ENCODE assay signal across 14 cellular contexts in the genomic region with DNA sequence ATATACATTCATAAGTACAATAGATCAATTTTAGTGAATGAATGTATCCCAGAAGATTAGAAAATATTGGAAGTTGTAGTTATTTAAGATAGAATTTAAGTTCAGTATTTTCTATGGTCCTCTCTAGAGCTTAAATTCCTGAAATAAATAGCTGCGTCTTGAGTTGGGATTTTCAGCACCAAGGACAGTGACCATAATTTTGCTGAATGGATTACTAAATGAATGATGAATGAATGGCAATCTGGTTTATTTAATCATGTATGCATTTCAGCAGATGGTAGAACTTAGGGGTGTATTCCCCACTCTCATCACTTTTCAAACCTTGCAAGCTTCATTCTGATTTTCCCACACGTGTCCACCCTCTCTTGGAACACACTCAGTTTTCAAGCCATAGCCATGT.
DNase-seq lines count a peak whose midpoint lies in the region; ATAC-seq, FAIRE-seq and TF ChIP-seq lines count a peak whose summit lies in the region.
"Had no signal": no experiment of that assay in that cellular context is flagged by ENCODE, and none has a peak within 500 bp of the region (broad histone marks: within the 10 kb centered on the region; RNA-seq: fewer than 3 reads in every experiment).

No MANE protein-coding gene starts in this region.

- H3K4me3 Mint-ChIP-seq in MCF 10A (ENCODE audit: unreplicated experiment) = no peak overlapping the region

- no peak overlapping the region for H3K4me3 ChIP-seq in breast epithelium
- H3K4me3 ChIP-seq in epithelial cell of proximal tubule (ENCODE audit: low read depth, low read length) = no peak overlapping the region
- no peak overlapping the region for H3K4me3 ChIP-seq in pancreas
- H3K4me3 ChIP-seq: mucosa of descending colon had no signal

- no TSS peak for BruUV-seq in MCF 10A (replicated peaks; lab: Mats Ljungman, UMichigan)

- H3K27ac ChIP-seq in breast epithelium (no peak overlapping the region), RWPE1 (no peak overlapping the region), pancreas (no peak overlapping the region)
- H3K27ac ChIP-seq: VCaP had no signal

- CTCF ChIA-PET in MCF 10A (lab: Yijun Ruan, JAX) = no interaction called here
- CTCF ChIA-PET in RWPE1 (lab: Yijun Ruan, JAX) = no interaction called here

- FAIRE-seq in pancreas (lab: Jason Lieb, UNC) = no peak

- 30 to 34% methylated on average over 2 of the region's 2 CpGs for WGBS in pancreas, 2 donors

- TF ChIP-seq CTCF in MCF 10A (IDR thresholded peaks at IDR 0.05; ENCODE audit: unreplicated experiment) (no peak), breast epithelium (IDR thresholded peaks at IDR 0.05) (no peak), RWPE1 (conservative IDR thresholded peaks at IDR 0.05; ENCODE audit: low read depth) (no peak), epithelial cell of proximal tubule (conservative IDR thresholded peaks at IDR 0.05; ENCODE audit: low read depth, low read length) (no peak), pancreas (IDR thresholded peaks at IDR 0.05) (no peak)

- TF ChIP-seq POLR2A in breast epithelium (IDR thresholded peaks at IDR 0.05) (no peak), GM18505 (IDR thresholded peaks at IDR 0.05; ENCODE audit: borderline replicate concordance, extremely low read depth, insufficient read depth, insufficient read length) (no peak)

- intact Hi-C loops in MCF 10A (cut with micrococcal nuclease) = no loop called here
- intact Hi-C loops in breast epithelium (cut with DNase I; ENCODE audit: low total_unique reads) = no loop called here
- intact Hi-C loops in pancreas (cut with DNase I) = no loop called here

- H3K27me3 Mint-ChIP-seq in MCF 10A (ENCODE audit: insufficient read depth, unreplicated experiment) = no peaks in the 10 kb centered on the region

- H3K36me3 Mint-ChIP-seq in MCF 10A (ENCODE audit: insufficient read depth, unreplicated experiment) = no peaks in the 10 kb centered on the region

- H3K4me1 ChIP-seq in breast epithelium (no peaks in the 10 kb centered on the region), pancreas (no peaks in the 10 kb centered on the region)

- H3K27me3 ChIP-seq in breast epithelium (no peaks in the 10 kb centered on the region), pancreas (no peaks in the 10 kb centered on the region)

- POLR2A ChIA-PET in MCF 10A (lab: Yijun Ruan, JAX) (no interaction called here), RWPE1 (lab: Yijun Ruan, JAX; ENCODE audit: low non-redundant PET) (no interaction called here)

- H3K4me1 Mint-ChIP-seq in MCF 10A (ENCODE audit: insufficient read depth, unreplicated experiment) = no peaks in the 10 kb centered on the region

- H3K27ac Mint-ChIP-seq in MCF 10A (ENCODE audit: low read depth, unreplicated experiment) = no peak overlapping the region

- H3K9me3 ChIP-seq in breast epithelium (no peaks in the 10 kb centered on the region), pancreas (no peaks in the 10 kb centered on the region)
- H3K9me3 ChIP-seq: mucosa of descending colon had no signal

- H3K9me3 Mint-ChIP-seq in MCF 10A (ENCODE audit: unreplicated experiment) = peaks cover 5% of the 10 kb centered on the region

- DNase-seq in MCF 10A (ENCODE audit: unreplicated experiment) (peak; percentile 33), breast epithelium (ENCODE audit: low spot score in 2 of 2) (no peak), RWPE1 (ENCODE audit: low spot score) (peak; percentile 35), epithelial cell of proximal tubule (ENCODE audit: low read depth) (peak; percentile 1), smooth muscle cell of the brain vasculature (ENCODE audit: low read depth, low spot score) (peak; percentile 26), pancreas (no peak), SHP77 treated with DMSO at 0.1 percent for 48 hours (lab: John Stamatoyannopoulos, UW) (no peak)
- DNase-seq: activated T-cell treated with anti-CD3 and anti-CD28 coated beads, Interleukin-2, amount 50 U/mL, for 1 hour; GOT3; NCI-H1417; stimulated activated CD8-positive, alpha-beta memory T cell treated with anti-CD3 and anti-CD28 coated beads, Interleukin-4, amount 100 ng/mL, for 48 hours had no signal

- no peak for ATAC-seq in pancreas
- no peak for ATAC-seq in GM18505 (IDR thresholded peaks at IDR 0.05; ENCODE audit: unreplicated experiment)
- ATAC-seq: mucosa of descending colon had no signal

- H3K36me3 ChIP-seq in breast epithelium (no peaks in the 10 kb centered on the region), pancreas (no peaks in the 10 kb centered on the region)

Comparison
In these comparisons a context has a peak if more than half of its experiments do, and no peak if none do; other contexts are left out.
1. DNase-seq: peak in MCF 10A (single experiment), RWPE1 (single experiment), epithelial cell of proximal tubule (single experiment) and smooth muscle cell of the brain vasculature (single experiment); none in breast epithelium (0 of 2), pancreas (0 of 6) and SHP77 treated with DMSO at 0.1 percent for 48 hours (single experiment).